ENCODE assay signal across 27 cellular contexts in the genomic region with DNA sequence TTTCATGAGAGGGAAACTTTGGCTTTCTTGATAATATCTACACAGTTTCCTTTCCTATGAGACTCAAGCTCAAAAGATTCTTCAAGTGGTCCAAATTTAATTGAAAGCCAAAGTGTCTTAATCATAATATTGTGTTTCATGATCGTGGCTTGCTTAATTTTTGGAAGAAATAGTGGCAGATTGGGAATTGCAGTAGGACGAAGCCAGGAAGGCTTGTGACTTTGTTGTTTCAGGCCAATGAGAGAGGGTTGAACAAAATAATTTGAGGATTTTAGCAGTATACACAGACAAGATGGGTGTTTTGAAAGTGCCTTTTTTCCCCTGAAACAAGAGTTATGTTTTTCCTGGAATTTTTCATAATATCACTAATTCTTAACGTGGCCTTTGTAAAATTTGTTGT.
"Had no signal": no experiment of that assay in that cellular context is flagged by ENCODE, and none has a peak within 500 bp of the region (broad histone marks: within the 10 kb centered on the region; RNA-seq: fewer than 3 reads in every experiment).

No MANE protein-coding gene starts in this region.

- H3K27me3 Mint-ChIP-seq: activated CD4-positive, alpha-beta memory T cell treated with anti-CD3 and anti-CD28 coated beads for 36 hours; activated CD4-positive, alpha-beta T cell treated with anti-CD3 and anti-CD28 coated beads, Interleukin-2, amount 10 ng/mL, durations not matched to agents 7 days and 5 days; T-helper 17 cell had no signal

- H3K9me3 ChIP-seq: SJCRH30 had no signal

- H3K4me1 Mint-ChIP-seq: activated CD4-positive, alpha-beta T cell treated with anti-CD3 and anti-CD28 coated beads, Interleukin-2, amount 10 ng/mL, durations not matched to agents 7 days and 5 days; T-helper 17 cell; WTC11 had no signal

- H3K9ac ChIP-seq: KMS-11 had no signal

- H3K27me3 ChIP-seq: brain microvascular endothelial cell, cardiac muscle cell, SJCRH30 had no signal

- H3K4me2 ChIP-seq: KMS-11 had no signal

- H3K9me3 Mint-ChIP-seq: activated CD4-positive, alpha-beta memory T cell treated with anti-CD3 and anti-CD28 coated beads for 36 hours; activated CD4-positive, alpha-beta T cell treated with anti-CD3 and anti-CD28 coated beads, Interleukin-2, amount 10 ng/mL, durations not matched to agents 7 days and 5 days; WTC11 had no signal

- H3K27ac Mint-ChIP-seq: activated CD4-positive, alpha-beta memory T cell treated with anti-CD3 and anti-CD28 coated beads for 36 hours; activated CD4-positive, alpha-beta T cell treated with anti-CD3 and anti-CD28 coated beads, Interleukin-2, amount 10 ng/mL, durations not matched to agents 7 days and 5 days; T-helper 17 cell; WTC11 had no signal

- H3K4me3 Mint-ChIP-seq: activated CD4-positive, alpha-beta memory T cell treated with anti-CD3 and anti-CD28 coated beads for 36 hours; activated CD4-positive, alpha-beta T cell treated with anti-CD3 and anti-CD28 coated beads, Interleukin-2, amount 10 ng/mL, durations not matched to agents 7 days and 5 days; T-helper 17 cell; WTC11 had no signal

- H3K4me3 ChIP-seq: cardiac muscle cell, SJCRH30 had no signal

- H3K36me3 ChIP-seq: brain microvascular endothelial cell, cardiac muscle cell, SJCRH30 had no signal

- ATAC-seq: Panc1, T-helper 17 cell, WTC11 had no signal

- H3K36me3 Mint-ChIP-seq: WTC11 had no signal

- DNase-seq: activated CD4-positive, alpha-beta memory T cell treated with anti-CD3 and anti-CD28 coated beads for 36 hours; activated CD4-positive, alpha-beta T cell treated with anti-CD3 and anti-CD28 coated beads, Interleukin-2, amount 10 ng/mL, durations not matched to agents 7 days and 5 days; activated CD4-positive, CD25-positive, alpha-beta regulatory T cell treated with anti-CD3 and anti-CD28 coated beads, Interleukin-2, amount 50 U/mL, for 72 hours; activated CD8-positive, alpha-beta memory T cell treated with anti-CD3 and anti-CD28 coated beads, Interleukin-2, amount 50 U/mL, for 48 hours; activated gamma-delta T cell treated with Interleukin-2 at 50 U/mL for 16 hours; activated naive CD4-positive, alpha-beta T cell treated with anti-CD3 and anti-CD28 coated beads, Interleukin-2, amount 50 U/mL, for 16 hours; activated T-cell treated with anti-CD3 and anti-CD28 coated beads, Interleukin-2, amount 50 U/mL, for 1 hour; brain microvascular endothelial cell; NCI-H1092; NCI-H1417 treated with DMSO at 0.1 percent for 48 hours; NCI-H1694; NCI-H2029; NCI-H2107; NCI-H2171 treated with DMSO at 0.1 percent for 48 hours; NCI-H226; NCI-H526; NK-92 treated with Interleukin-12 subunit alpha and Interleukin-12 subunit beta, amount 100 ng/mL, for 24 hours; OCI-M1; Right ventricle myocardium superior; RPMI8226; SJCRH30; T-helper 17 cell; T-helper 9 cell had no signal

- H3K27ac ChIP-seq: brain microvascular endothelial cell, cardiac muscle cell, KMS-11, SJCRH30 had no signal
